ENCODE assay signal across 8 cellular contexts in the genomic region with DNA sequence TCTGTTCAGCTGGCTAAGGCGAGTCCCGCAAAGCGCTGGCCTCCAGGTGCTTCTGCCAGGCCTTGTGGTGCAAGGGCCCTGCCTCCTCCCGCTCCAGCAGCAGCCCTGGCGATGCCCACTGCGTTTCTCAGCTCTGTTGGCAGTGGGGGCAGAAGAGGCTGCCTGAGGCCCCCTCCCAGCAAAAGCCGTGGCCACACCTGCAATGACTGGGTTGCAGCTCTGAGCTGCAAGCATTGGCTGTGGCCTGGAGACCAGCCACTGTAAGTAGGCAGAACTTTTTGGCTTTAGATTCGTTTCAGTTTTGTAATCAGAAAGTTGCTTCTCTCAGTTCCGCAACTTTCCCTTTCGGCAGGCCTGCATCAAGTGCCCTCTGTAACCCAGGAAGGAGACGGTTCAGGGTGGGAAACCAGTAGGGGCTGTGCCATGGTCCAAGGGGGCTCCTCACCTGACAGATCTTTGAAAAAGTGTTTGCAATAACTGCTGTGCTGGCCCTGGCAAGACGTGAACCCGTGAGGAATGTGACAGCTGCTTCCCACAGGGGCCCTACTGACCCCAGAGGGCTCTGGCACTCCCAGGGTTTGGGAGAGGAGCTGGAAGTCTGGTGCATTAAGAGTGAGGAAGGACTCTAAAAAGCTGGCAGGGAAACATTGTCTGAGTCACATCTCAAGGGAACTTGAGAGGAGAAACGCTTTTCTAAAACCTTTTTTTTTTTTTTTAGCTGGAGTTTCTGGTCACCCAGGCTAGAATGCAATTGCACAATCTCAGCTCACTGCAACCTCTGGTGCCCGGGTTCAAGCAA. TPM values are rescaled to one million over a fixed set of nuclear protein-coding genes. Genes with fewer than 3 reads are reported as not detected.
DNase-seq lines count a peak whose midpoint lies in the region; ATAC-seq and TF ChIP-seq lines count a peak whose summit lies in the region.

No MANE protein-coding gene starts in this region.

- no peak overlapping the region for H3K4me3 Mint-ChIP-seq in MCF 10A (ENCODE audit: unreplicated experiment)
- no peak overlapping the region for H3K4me3 Mint-ChIP-seq in stimulated activated naive CD8-positive, alpha-beta T cell treated with anti-CD3 and anti-CD28 coated beads, Interleukin-15, amount 100 ng/mL, for 72 hours

- H3K4me1 ChIP-seq in muscle layer of duodenum (ENCODE audit: control insufficient read depth in 1 of 2, insufficient read depth in 2 of 2, low read length in 2 of 2) = no peaks in the 10 kb centered on the region

- no peak overlapping the region for H3K27ac Mint-ChIP-seq in MCF 10A (ENCODE audit: low read depth, unreplicated experiment)
- peak overlapping the region in 1 of 2 donors; percentile 71 for H3K27ac Mint-ChIP-seq in stimulated activated naive CD8-positive, alpha-beta T cell treated with anti-CD3 and anti-CD28 coated beads, Interleukin-15, amount 100 ng/mL, for 72 hours

- CTCF ChIA-PET in MCF 10A (lab: Yijun Ruan, JAX) = interaction anchor here (0.6 to 3.5 kb wide), 5 partner anchors 8 to 803 kb away, joined by 3 to 16 read pairs (median 4); no protein-coding TSS in a partner anchor

- peak overlapping the region; percentile 17 for H3K27ac ChIP-seq in muscle layer of duodenum (ENCODE audit: low read length)

- H3K36me3 Mint-ChIP-seq in MCF 10A (ENCODE audit: insufficient read depth, unreplicated experiment) = no peaks in the 10 kb centered on the region

- no peaks in the 10 kb centered on the region for H3K27me3 ChIP-seq in muscle layer of duodenum (ENCODE audit: low read depth, low read length)

- H3K27me3 Mint-ChIP-seq in MCF 10A (ENCODE audit: insufficient read depth, unreplicated experiment) = no peaks in the 10 kb centered on the region
- H3K27me3 Mint-ChIP-seq in stimulated activated naive CD8-positive, alpha-beta T cell treated with anti-CD3 and anti-CD28 coated beads, Interleukin-15, amount 100 ng/mL, for 72 hours = no peaks in the 10 kb centered on the region

- H3K36me3 ChIP-seq in muscle layer of duodenum (ENCODE audit: control insufficient read depth in 1 of 2, insufficient read depth in 2 of 2, low read length in 2 of 2) = no peaks in the 10 kb centered on the region

- H3K4me1 Mint-ChIP-seq in MCF 10A (ENCODE audit: insufficient read depth, unreplicated experiment) = no peaks in the 10 kb centered on the region
- H3K4me1 Mint-ChIP-seq in stimulated activated naive CD8-positive, alpha-beta T cell treated with anti-CD3 and anti-CD28 coated beads, Interleukin-15, amount 100 ng/mL, for 72 hours = peaks cover 30% of the 10 kb centered on the region

- H3K9me3 Mint-ChIP-seq in MCF 10A (ENCODE audit: unreplicated experiment) = no peaks in the 10 kb centered on the region
- peaks cover 6 to 7% of the 10 kb centered on the region in 2 donors for H3K9me3 Mint-ChIP-seq in stimulated activated naive CD8-positive, alpha-beta T cell treated with anti-CD3 and anti-CD28 coated beads, Interleukin-15, amount 100 ng/mL, for 72 hours

- no peaks in the 10 kb centered on the region for H3K9me3 ChIP-seq in muscle layer of duodenum (ENCODE audit: control insufficient read depth in 1 of 2, low read length in 2 of 2)

- no peak for TF ChIP-seq CTCF in MCF 10A (IDR thresholded peaks at IDR 0.05; ENCODE audit: unreplicated experiment)

- peak overlapping the region in 1 of 2 donors; percentile 17 for H3K4me3 ChIP-seq in muscle layer of duodenum (ENCODE audit: low read depth in 1 of 2, low read length in 2 of 2)

- BruUV-seq in MCF 10A (replicated peaks; lab: Mats Ljungman, UMichigan) = no TSS peak

- POLR2A ChIA-PET in MCF 10A (lab: Yijun Ruan, JAX) = interaction anchor here (0.7 kb wide), 1 partner anchor 32 kb away, joined by 7 read pairs; no protein-coding TSS in a partner anchor

- DNase-seq in MCF 10A (ENCODE audit: unreplicated experiment) (peak; percentile 61), activated gamma-delta T cell (lab: John Stamatoyannopoulos, UW) (no peak)
- no peak for DNase-seq in stimulated activated naive CD8-positive, alpha-beta T cell treated with anti-CD3 and anti-CD28 coated beads, Interleukin-15, amount 100 ng/mL, for 72 hours

- peak; percentile 77 for ATAC-seq in GM19351 (IDR thresholded peaks at IDR 0.05; ENCODE audit: unreplicated experiment)
- ATAC-seq in HG03280 (IDR thresholded peaks at IDR 0.05; ENCODE audit: unreplicated experiment) = peak; percentile 73
- ATAC-seq in stimulated activated naive CD8-positive, alpha-beta T cell treated with anti-CD3 and anti-CD28 coated beads, Interleukin-15, amount 100 ng/mL, for 72 hours = no peak
- ATAC-seq in activated CD4-positive, CD25-positive, alpha-beta regulatory T cell treated with anti-CD3 and anti-CD28 coated beads, Interleukin-2, amount 50 U/mL, for 24 hours = no peak
- no peak for ATAC-seq in GM21360 (IDR thresholded peaks at IDR 0.05; ENCODE audit: unreplicated experiment)

- intact Hi-C loops in MCF 10A (cut with micrococcal nuclease) = loop anchor here (5.0 kb wide), 1 partner anchor 169 kb away; a partner anchor contains a TSS

RNA-seq across cellular contexts. Expression of a gene that starts 54.5 kb away (rescaled TPM):
- 116 and 125 TPM in 2 replicates for total RNA-seq in MCF 10A (2022)

Comparison
In these comparisons a context has a peak if more than half of its experiments do, and no peak if none do; other contexts are left out.
1. ATAC-seq: peak in GM19351 (single experiment) and HG03280 (single experiment); none in stimulated activated naive CD8-positive, alpha-beta T cell treated with anti-CD3 and anti-CD28 coated beads, Interleukin-15, amount 100 ng/mL, for 72 hours (single experiment), activated CD4-positive, CD25-positive, alpha-beta regulatory T cell treated with anti-CD3 and anti-CD28 coated beads, Interleukin-2, amount 50 U/mL, for 24 hours (0 of 2) and GM21360 (single experiment).